In the genomic region with DNA sequence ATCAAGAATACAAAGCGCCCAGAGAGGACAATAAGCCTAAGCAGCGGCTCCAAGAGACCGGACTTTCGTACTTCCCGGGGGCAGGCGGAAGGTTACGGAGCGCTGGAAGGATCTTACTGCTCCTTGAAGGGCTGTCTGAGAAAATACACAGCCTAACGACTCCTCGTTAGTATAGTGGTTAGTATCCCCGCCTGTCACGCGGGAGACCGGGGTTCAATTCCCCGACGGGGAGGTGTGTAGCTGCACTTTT, we compare ENCODE assay signal across 8 cellular contexts. TPM values are rescaled to one million over a fixed set of nuclear protein-coding genes. Genes with fewer than 3 reads are reported as not detected.
DNase-seq lines count a peak whose midpoint lies in the region; ATAC-seq and TF ChIP-seq lines count a peak whose summit lies in the region.

No MANE protein-coding gene starts in this region.

- ATAC-seq in GM21576 (IDR thresholded peaks at IDR 0.05; ENCODE audit: unreplicated experiment) = peak; percentile 57

- H3K9ac ChIP-seq in stomach smooth muscle (ENCODE audit: low read length in 2 of 2) = peak overlapping the region; percentile 71 to 98

- peaks cover 2% of the 10 kb centered on the region for H3K4me1 ChIP-seq in stomach smooth muscle (ENCODE audit: control insufficient read depth, insufficient read depth, low read length)

- H3K9me3 ChIP-seq in stomach smooth muscle (ENCODE audit: control insufficient read depth in 2 of 2, low read length in 2 of 2) = no peaks in the 10 kb centered on the region

- H3K27me3 ChIP-seq in stomach smooth muscle (ENCODE audit: control insufficient read depth in 1 of 2, insufficient read depth in 2 of 2, low read length in 2 of 2) = no peaks in the 10 kb centered on the region

- H3K36me3 Mint-ChIP-seq in IgD-negative memory B cell (peaks cover 2% of the 10 kb centered on the region), neural crest cell (ENCODE audit: low read depth) (peaks cover 12% of the 10 kb centered on the region)

- H3K36me3 ChIP-seq in stomach smooth muscle (ENCODE audit: control insufficient read depth in 2 of 2, insufficient read depth in 2 of 2, low read length in 2 of 2) = no peaks in the 10 kb centered on the region

- peak overlapping the region; percentile 57 to 87 for H3K4me3 ChIP-seq in foreskin fibroblast (ENCODE audit: low read depth in 1 of 2, low read length in 2 of 2)
- peak overlapping the region; percentile 78 to 94 for H3K4me3 ChIP-seq in stomach smooth muscle (ENCODE audit: low read length in 2 of 2)

- CTCF ChIA-PET in RWPE1 (lab: Yijun Ruan, JAX) = interaction anchor here (0.6 to 1.0 kb wide), 2 partner anchors 12 to 81 kb away, joined by 3 read pairs; no protein-coding TSS in a partner anchor

- H3K27me3 Mint-ChIP-seq in IgD-negative memory B cell (peaks cover 3% of the 10 kb centered on the region), neural crest cell (ENCODE audit: low read depth) (peaks cover 25% of the 10 kb centered on the region)

- DNase-seq in DMS53 treated with DMSO at 0.1 percent for 48 hours (lab: John Stamatoyannopoulos, UW; ENCODE audit: unreplicated experiment) (peak; percentile 97), RWPE1 (ENCODE audit: low spot score) (peak; percentile 79), activated gamma-delta T cell treated with Interleukin-2 at 50 U/mL for 16 hours (peak; percentile 84), foreskin fibroblast (peak; percentile 83 to 94), neural crest cell (ENCODE audit: low read depth, low spot score) (peak; percentile 97)

- H3K27ac ChIP-seq in RWPE1 = peak overlapping the region; percentile 97
- peak overlapping the region; percentile 96 for H3K27ac ChIP-seq in stomach smooth muscle (ENCODE audit: low read length)

- TF ChIP-seq CTCF in RWPE1 (conservative IDR thresholded peaks at IDR 0.05; ENCODE audit: low read depth) (no peak), foreskin fibroblast (IDR thresholded peaks at IDR 0.05; ENCODE audit: low read depth, low read length) (no peak), neural crest cell (conservative IDR thresholded peaks at IDR 0.05) (no peak)

- POLR2A ChIA-PET in RWPE1 (lab: Yijun Ruan, JAX; ENCODE audit: low non-redundant PET) = no interaction called here

- H3K4me3 Mint-ChIP-seq in IgD-negative memory B cell = peak overlapping the region; percentile 96 to 99 (median 98)
- peak overlapping the region; percentile 94 for H3K4me3 Mint-ChIP-seq in neural crest cell

- H3K9me3 Mint-ChIP-seq in IgD-negative memory B cell (peaks cover 0 to 6% (median 0%) of the 10 kb centered on the region in 3 donors), neural crest cell (peaks cover 12% of the 10 kb centered on the region)

- H3K4me1 Mint-ChIP-seq in IgD-negative memory B cell (peaks cover 10 to 36% (median 12%) of the 10 kb centered on the region in 3 donors), neural crest cell (peaks cover 14% of the 10 kb centered on the region)

- H3K27ac Mint-ChIP-seq in IgD-negative memory B cell = peak overlapping the region; percentile 100
- H3K27ac Mint-ChIP-seq in neural crest cell (ENCODE audit: unreplicated experiment) = peak overlapping the region; percentile 100

RNA-seq across cellular contexts. Expression of gene TMPO, which starts 12.1 kb away (rescaled TPM):
- polyA plus RNA-seq in IgD-negative memory B cell = 63.7 TPM
- total RNA-seq in neural crest cell = 295 and 305 TPM in 2 replicates

Comparison
In these comparisons a context has a peak if more than half of its experiments do, and no peak if none do; other contexts are left out.
1. Peak in every context shown above with its lines: DNase-seq, ATAC-seq, H3K4me3 ChIP-seq and H3K27ac ChIP-seq.